Comparison of ENCODE assay signal across 8 cellular contexts in the genomic region with DNA sequence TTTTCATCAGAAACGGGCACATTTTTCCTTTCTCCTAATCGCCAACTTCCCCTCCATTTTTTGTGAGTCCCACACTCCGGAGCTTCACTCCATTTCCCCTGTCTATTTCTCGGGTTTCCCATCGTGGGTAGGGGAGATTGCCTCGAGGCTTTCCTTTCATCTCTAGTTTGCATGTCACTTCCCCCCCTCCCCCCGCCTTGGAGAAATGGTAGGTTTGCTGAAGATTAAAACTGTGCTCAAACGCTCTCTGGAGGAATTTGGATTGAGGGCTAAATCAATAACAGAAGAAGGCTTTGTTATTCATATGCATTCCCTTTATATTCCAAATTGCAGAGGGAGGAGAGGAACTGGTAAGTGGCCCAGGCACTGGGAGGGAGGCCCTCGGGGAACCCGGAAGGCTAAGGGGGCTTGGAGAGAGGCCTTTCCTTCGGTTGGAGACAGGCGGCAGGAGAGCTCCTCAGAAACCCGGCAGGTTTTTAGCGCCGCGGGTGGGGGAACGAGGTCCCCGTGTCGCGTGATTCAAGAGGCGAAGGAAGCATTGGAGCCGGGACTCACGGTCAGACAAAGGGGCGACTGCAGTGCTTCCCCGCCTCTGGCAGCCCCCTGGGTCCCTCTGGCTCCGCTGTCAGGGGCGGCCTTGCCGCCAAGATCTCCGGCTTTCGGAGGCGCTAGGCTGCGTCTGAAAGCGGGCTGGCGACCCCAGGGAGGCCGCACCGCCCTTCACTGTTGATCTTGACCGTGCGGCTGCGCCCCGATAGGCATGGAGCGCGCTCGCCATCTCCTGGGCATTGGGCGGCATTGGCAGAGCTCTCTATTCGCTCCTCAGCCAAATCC. TPM values are rescaled to one million over a fixed set of nuclear protein-coding genes. Genes with fewer than 3 reads are reported as not detected.
DNase-seq lines count a peak whose midpoint lies in the region; ATAC-seq and TF ChIP-seq lines count a peak whose summit lies in the region.

No MANE protein-coding gene starts in this region.

- H3K27me3 Mint-ChIP-seq in endodermal cell (ENCODE audit: insufficient read depth): peaks cover 96% of the 10 kb centered on the region

- peak overlapping the region; percentile 43 for H3K4me3 Mint-ChIP-seq in endodermal cell

- ATAC-seq in GM18867 (IDR thresholded peaks at IDR 0.05; ENCODE audit: unreplicated experiment) (peak; percentile 97), HG03159 (IDR thresholded peaks at IDR 0.05; ENCODE audit: unreplicated experiment) (peak; percentile 82)

- no peak overlapping the region for H3K9ac ChIP-seq in endodermal cell (ENCODE audit: extremely low read depth, low read length, poor library complexity, severe bottlenecking)

- no peaks in the 10 kb centered on the region for H3K36me3 Mint-ChIP-seq in endodermal cell (ENCODE audit: low read depth)

- H3K27ac ChIP-seq in endodermal cell (ENCODE audit: low read depth, low read length) (no peak overlapping the region), mesodermal cell (ENCODE audit: low read depth, low read length, severe bottlenecking) (no peak overlapping the region)

- H3K4me1 ChIP-seq in BE2C: peaks cover 3% of the 10 kb centered on the region; the same call in 1 of the 2 replicates
- no peaks in the 10 kb centered on the region for H3K4me1 ChIP-seq in endodermal cell (ENCODE audit: control insufficient read depth, insufficient read depth, low read length)
- no peaks in the 10 kb centered on the region for H3K4me1 ChIP-seq in mesodermal cell (ENCODE audit: control insufficient read depth, insufficient read depth, low read length, poor library complexity, severe bottlenecking)

- H3K4me3 ChIP-seq in BE2C (ENCODE audit: low read depth, low read length) (peak overlapping the region; percentile 52), endodermal cell (ENCODE audit: low read length) (peak overlapping the region; percentile 68), mesodermal cell (ENCODE audit: extremely low read depth, insufficient read depth, low read length, poor library complexity, severe bottlenecking) (peak overlapping the region; percentile 20)

- H3K27me3 ChIP-seq in BE2C (peaks cover 97% of the 10 kb centered on the region), endodermal cell (ENCODE audit: control insufficient read depth, insufficient read depth, low read length, poor library complexity, severe bottlenecking) (peaks cover 99% of the 10 kb centered on the region)

- H3K4me1 Mint-ChIP-seq in endodermal cell: peaks cover 28% of the 10 kb centered on the region

- 0 to 1% methylated on average over 21 to 44 of the region's 45 CpGs for WGBS in endodermal cell (ENCODE audit: insufficient coverage in 1 of 2, insufficient read length in 1 of 2), 2 experiments
- 0% methylated on average over 33 to 40 of the region's 45 CpGs for WGBS in mesodermal cell (ENCODE audit: insufficient coverage in 2 of 2), 2 experiments

- TF ChIP-seq CTCF in BE2C (IDR thresholded peaks at IDR 0.05; ENCODE audit: low read depth, low read length) (peak; percentile 73), endodermal cell (conservative IDR thresholded peaks at IDR 0.05) (peak; percentile 96)

- DNase-seq in BE2C (peak; percentile 73), NCI-H460 (ENCODE audit: extremely low read depth, low read depth) (peak; percentile 87), endodermal cell (peak; percentile 96)
- DNase-seq in activated CD4-positive, alpha-beta T cell treated with anti-CD3 and anti-CD28 coated beads, Interleukin-2, amount 50 U/mL, for 1 hour: peak; percentile 57
- DNase-seq in stimulated activated CD8-positive, alpha-beta memory T cell treated with anti-CD3 and anti-CD28 coated beads, Interleukin-4, amount 100 ng/mL, for 24 hours (ENCODE audit: low read depth): peak; percentile 35

- H3K9me3 ChIP-seq in BE2C: no peaks in the 10 kb centered on the region
- no peaks in the 10 kb centered on the region for H3K9me3 ChIP-seq in endodermal cell (ENCODE audit: control insufficient read depth, low read length)
- H3K9me3 ChIP-seq in mesodermal cell (ENCODE audit: control insufficient read depth, low read length): no peaks in the 10 kb centered on the region

- no peaks in the 10 kb centered on the region for H3K9me3 Mint-ChIP-seq in endodermal cell

- no peaks in the 10 kb centered on the region for H3K36me3 ChIP-seq in BE2C
- no peaks in the 10 kb centered on the region for H3K36me3 ChIP-seq in endodermal cell (ENCODE audit: control insufficient read depth, insufficient read depth, low read length)
- H3K36me3 ChIP-seq in mesodermal cell (ENCODE audit: control insufficient read depth, insufficient read depth, low read length): no peaks in the 10 kb centered on the region

- no peak overlapping the region for H3K27ac Mint-ChIP-seq in endodermal cell

RNA-seq across cellular contexts. Expression of a gene that starts 2.4 kb away (rescaled TPM):
- not detected for polyA plus RNA-seq in BE2C (2012; ENCODE audit: insufficient read depth, insufficient read length, low read depth)
- 0.20 TPM in 1 of 2 replicates, not detected in the other for total RNA-seq in NCI-H460 (2014; rRNA removed; shearing (Covaris generic))
- polyA plus RNA-seq in NCI-H460 (2014; cell fraction: nucleus; rRNA removed): not detected in 2 replicates
- total RNA-seq in endodermal cell: not detected
- polyA plus RNA-seq in endodermal cell (2013, experiment 1 of 2): 0.18 TPM
- 0.50 TPM for polyA plus RNA-seq in endodermal cell (2013, experiment 2 of 2)
- not detected for polyA plus RNA-seq in mesodermal cell (2013, experiment 1 of 2)
- polyA plus RNA-seq in mesodermal cell (2013, experiment 2 of 2): not detected

RNA-seq across cellular contexts. Expression of a gene that starts 4.7 kb away (rescaled TPM):
- 0.51 TPM for polyA plus RNA-seq in BE2C (2012; ENCODE audit: insufficient read depth, insufficient read length, low read depth)
- 4.7 and 5.2 TPM in 2 replicates for total RNA-seq in NCI-H460 (2014; rRNA removed; shearing (Covaris generic))
- polyA plus RNA-seq in NCI-H460 (2014; cell fraction: nucleus; rRNA removed): 0.82 and 2.6 TPM in 2 replicates
- under 1 TPM; 0.11 to 0.40 TPM for total RNA-seq in endodermal cell
- polyA plus RNA-seq in endodermal cell (2013, experiment 1 of 2): 0.39 TPM
- 0.25 TPM for polyA plus RNA-seq in endodermal cell (2013, experiment 2 of 2)
- polyA plus RNA-seq in mesodermal cell (2013, experiment 1 of 2): 0.52 TPM
- polyA plus RNA-seq in mesodermal cell (2013, experiment 2 of 2): 0.86 TPM

RNA-seq across cellular contexts. Expression of a gene that starts 9.9 kb away (rescaled TPM):
- not detected for polyA plus RNA-seq in BE2C (2012; ENCODE audit: insufficient read depth, insufficient read length, low read depth)
- total RNA-seq in NCI-H460 (2014; rRNA removed; shearing (Covaris generic)): not detected in 2 replicates
- polyA plus RNA-seq in NCI-H460 (2014; cell fraction: nucleus; rRNA removed): not detected in 2 replicates
- total RNA-seq in endodermal cell: not detected
- polyA plus RNA-seq in endodermal cell (2013, experiment 1 of 2): 3.8 TPM
- polyA plus RNA-seq in endodermal cell (2013, experiment 2 of 2): 2.4 TPM
- 1.2 TPM for polyA plus RNA-seq in mesodermal cell (2013, experiment 1 of 2)
- 0.96 TPM for polyA plus RNA-seq in mesodermal cell (2013, experiment 2 of 2)

RNA-seq across cellular contexts. Expression of a gene that starts 13.4 kb away (rescaled TPM):
- polyA plus RNA-seq in BE2C (2012; ENCODE audit: insufficient read depth, insufficient read length, low read depth): 0.11 TPM
- not detected in 2 replicates for total RNA-seq in NCI-H460 (2014; rRNA removed; shearing (Covaris generic))
- 0.13 TPM in 1 of 2 replicates, not detected in the other for polyA plus RNA-seq in NCI-H460 (2014; cell fraction: nucleus; rRNA removed)
- total RNA-seq in endodermal cell: not detected
- polyA plus RNA-seq in endodermal cell (2013, experiment 1 of 2): 0.93 TPM
- 1.0 TPM for polyA plus RNA-seq in endodermal cell (2013, experiment 2 of 2)
- polyA plus RNA-seq in mesodermal cell (2013, experiment 1 of 2): 0.41 TPM
- 0.15 TPM for polyA plus RNA-seq in mesodermal cell (2013, experiment 2 of 2)

RNA-seq across cellular contexts. Expression of a gene that starts 19.4 kb away (rescaled TPM):
- 0.94 TPM for polyA plus RNA-seq in BE2C (2012; ENCODE audit: insufficient read depth, insufficient read length, low read depth)
- total RNA-seq in NCI-H460 (2014; rRNA removed; shearing (Covaris generic)): 0.25 TPM in 1 of 2 replicates, not detected in the other
- polyA plus RNA-seq in NCI-H460 (2014; cell fraction: nucleus; rRNA removed): not detected in 2 replicates
- total RNA-seq in endodermal cell: not detected
- polyA plus RNA-seq in endodermal cell (2013, experiment 1 of 2): 3.9 TPM
- polyA plus RNA-seq in endodermal cell (2013, experiment 2 of 2): 2.7 TPM
- polyA plus RNA-seq in mesodermal cell (2013, experiment 1 of 2): 1.9 TPM
- 0.96 TPM for polyA plus RNA-seq in mesodermal cell (2013, experiment 2 of 2)

Comparison
In these comparisons a context has a peak if more than half of its experiments do, and no peak if none do; other contexts are left out.
1. DNase-seq: peak in every context shown above with its lines; median percentile 96 in endodermal cell; 87 in NCI-H460; 73 in BE2C; 57 in activated CD4-positive, alpha-beta T cell treated with anti-CD3 and anti-CD28 coated beads, Interleukin-2, amount 50 U/mL, for 1 hour; 35 in stimulated activated CD8-positive, alpha-beta memory T cell treated with anti-CD3 and anti-CD28 coated beads, Interleukin-4, amount 100 ng/mL, for 24 hours.